19 cellular contexts compared by ENCODE assay signal in the genomic region with DNA sequence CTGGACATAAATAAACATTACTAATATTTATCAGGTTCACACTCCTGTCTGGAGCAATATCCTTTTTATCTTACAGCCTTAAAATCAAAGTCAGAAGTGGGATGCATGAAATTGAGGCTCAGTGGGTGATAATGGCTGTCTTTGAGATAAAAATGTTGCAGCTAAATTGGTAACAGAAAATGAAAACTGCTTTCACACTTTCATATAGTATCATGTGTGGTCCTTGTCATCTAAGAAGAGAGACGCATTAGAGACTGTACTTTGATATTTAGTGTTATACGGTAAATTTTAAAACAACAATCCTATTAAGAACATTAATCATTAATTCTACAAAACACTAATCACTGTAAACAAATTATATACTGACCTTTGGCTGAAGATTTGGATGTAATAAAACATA.
"Had no signal": no experiment of that assay in that cellular context is flagged by ENCODE, and none has a peak within 500 bp of the region (broad histone marks: within the 10 kb centered on the region; RNA-seq: fewer than 3 reads in every experiment).

No MANE protein-coding gene starts in this region.

- H3K9me3 ChIP-seq: MG63, SJSA1 had no signal

- H3K36me3 ChIP-seq: MG63, SJSA1 had no signal

- H3K27me3 ChIP-seq: MG63, SJSA1 had no signal

- H3K4me1 ChIP-seq: SJSA1 had no signal

- H3K27ac ChIP-seq: SJSA1, SK-N-MC had no signal

- DNase-seq: Karpas-422, KBM-7, MG63, NCI-H1092 treated with DMSO at 0.1 percent for 48 hours, NCI-H1436, NCI-H187 treated with DMSO at 0.1 percent for 48 hours, NCI-H2081, NCI-H2107, NCI-H2227 treated with DMSO at 0.1 percent for 48 hours, NCI-H524, NCI-H526 treated with DMSO at 0.1 percent for 48 hours, NCI-H748 treated with DMSO at 0.1 percent for 48 hours, Right ventricle myocardium superior, RPMI8226, SIG-M5, T-helper 1 cell, T-helper 17 cell had no signal

- ATAC-seq: T-helper 17 cell had no signal

- H3K4me3 ChIP-seq: MG63, SJSA1, SK-N-MC had no signal
